In genomic region chr6:161134550-161135298, GRCh38 we compare ENCODE assay signal across 15 cellular contexts.
DNase-seq lines count a peak whose midpoint lies in the region; ATAC-seq and TF ChIP-seq lines count a peak whose summit lies in the region.
"Had no signal": no experiment of that assay in that cellular context is flagged by ENCODE, and none has a peak within 500 bp of the region (broad histone marks: within the 10 kb centered on the region; RNA-seq: fewer than 3 reads in every experiment).

No MANE protein-coding gene starts in this region.

- intact Hi-C loops in Right ventricle myocardium superior (cut with DNase I), result no loop called here
- intact Hi-C loops in left ventricle myocardium inferior (cut with micrococcal nuclease), result no loop called here
- intact Hi-C loops in naive thymus-derived CD4-positive, alpha-beta T cell (cut with micrococcal nuclease), result no loop called here

- H3K4me1 Mint-ChIP-seq in naive thymus-derived CD4-positive, alpha-beta T cell, result peaks cover 0 to 1% (median 0%) of the 10 kb centered on the region in 7 donors

- H3K4me3 Mint-ChIP-seq in naive thymus-derived CD4-positive, alpha-beta T cell, result no peak overlapping the region

- CTCF ChIA-PET in naive thymus-derived CD4-positive, alpha-beta T cell (lab: Charles Lee), result no interaction called here
- CTCF ChIA-PET in SK-N-SH (lab: Yijun Ruan, JAX), result interaction anchor here (1.1 kb wide), 1 partner anchor 236 kb away, joined by 4 read pairs; no protein-coding TSS in a partner anchor

- ATAC-seq in Right ventricle myocardium superior (ENCODE audit: poor library complexity), result peak; percentile 15
- no peak for ATAC-seq in naive thymus-derived CD4-positive, alpha-beta T cell

- POLR2A ChIA-PET in naive thymus-derived CD4-positive, alpha-beta T cell (lab: Charles Lee), result no interaction called here
- POLR2A ChIA-PET in SK-N-SH (lab: Yijun Ruan, JAX), result no interaction called here

- H3K9ac ChIP-seq in SK-N-SH, result no peak overlapping the region

- peaks cover 0 to under 1% (median 0%) of the 10 kb centered on the region in 11 donors for H3K9me3 Mint-ChIP-seq in naive thymus-derived CD4-positive, alpha-beta T cell

- no peak overlapping the region for H3K4me3 ChIP-seq in left ventricle myocardium inferior
- H3K4me3 ChIP-seq in fibroblast of mammary gland (ENCODE audit: control insufficient read depth, low read depth, low read length), result no peak overlapping the region
- H3K4me3 ChIP-seq in naive thymus-derived CD4-positive, alpha-beta T cell (ENCODE audit: low read length), result no peak overlapping the region
- H3K4me3 ChIP-seq in SK-N-SH (ENCODE audit: low read depth in 2 of 2, low read length in 1 of 2), result no peak overlapping the region
- H3K4me3 ChIP-seq: HAP-1, SJCRH30 had no signal

- H3K36me3 Mint-ChIP-seq in naive thymus-derived CD4-positive, alpha-beta T cell, result peaks cover 0 to 22% (median 5%) of the 10 kb centered on the region in 5 donors

- 93% methylated on average over 14 of the region's 17 CpGs for WGBS in SK-N-SH (ENCODE audit: low lambda C conversion rate)

- H3K79me2 ChIP-seq in SK-N-SH (ENCODE audit: insufficient read depth), result no peaks in the 10 kb centered on the region

- H4K20me1 ChIP-seq in SK-N-SH (ENCODE audit: insufficient read depth), result no peaks in the 10 kb centered on the region

- H3K4me2 ChIP-seq in SK-N-SH, result no peak overlapping the region

- no peak overlapping the region for H3K27ac ChIP-seq in left ventricle myocardium inferior (replicated peaks)
- H3K27ac ChIP-seq in angular gyrus (ENCODE audit: low read depth, low read length), result peak overlapping the region; percentile 58
- H3K27ac ChIP-seq in substantia nigra (ENCODE audit: low read depth, low read length, poor library complexity, severe bottlenecking), result peak overlapping the region; percentile 54
- H3K27ac ChIP-seq in naive thymus-derived CD4-positive, alpha-beta T cell (ENCODE audit: low read depth, low read length), result no peak overlapping the region
- H3K27ac ChIP-seq in SK-N-SH (ENCODE audit: low read depth in 2 of 2, low read length in 1 of 2), result no peak overlapping the region
- H3K27ac ChIP-seq: SJCRH30 had no signal

- H3K27me3 ChIP-seq in left ventricle myocardium inferior (ENCODE audit: low read depth), result no peaks in the 10 kb centered on the region
- no peaks in the 10 kb centered on the region for H3K27me3 ChIP-seq in naive thymus-derived CD4-positive, alpha-beta T cell (ENCODE audit: control insufficient read depth in 2 of 2, insufficient read depth in 2 of 2, low read length in 2 of 2)
- no peaks in the 10 kb centered on the region for H3K27me3 ChIP-seq in SK-N-SH (ENCODE audit: insufficient read depth)
- H3K27me3 ChIP-seq: SJCRH30 had no signal

- H3F3A ChIP-seq in SK-N-SH (replicated peaks; ENCODE audit: insufficient read depth), result no peaks in the 10 kb centered on the region

- H3K9me2 ChIP-seq in SK-N-SH, result no peaks in the 10 kb centered on the region

- TF ChIP-seq CTCF in left ventricle myocardium inferior (IDR thresholded peaks at IDR 0.05; ENCODE audit: borderline replicate concordance) (no peak), fibroblast of mammary gland (conservative IDR thresholded peaks at IDR 0.05; ENCODE audit: control insufficient read depth, insufficient read depth, low read depth, low read length) (no peak), SK-N-SH (IDR thresholded peaks at IDR 0.05) (no peak)

- H3K9me3 ChIP-seq in left ventricle myocardium inferior (replicated peaks), result no peaks in the 10 kb centered on the region
- no peaks in the 10 kb centered on the region for H3K9me3 ChIP-seq in naive thymus-derived CD4-positive, alpha-beta T cell (ENCODE audit: control insufficient read depth in 2 of 3, low read length in 3 of 3)
- no peaks in the 10 kb centered on the region for H3K9me3 ChIP-seq in SK-N-SH
- H3K9me3 ChIP-seq: HAP-1, SJCRH30 had no signal

- H3K4me1 ChIP-seq in left ventricle myocardium inferior (peaks cover 43% of the 10 kb centered on the region), SK-N-SH (ENCODE audit: control insufficient read depth in 1 of 2, insufficient read depth in 2 of 2, low read depth in 1 of 2, low read length in 1 of 2) (no peaks in the 10 kb centered on the region)
- no peaks in the 10 kb centered on the region for H3K4me1 ChIP-seq in naive thymus-derived CD4-positive, alpha-beta T cell (ENCODE audit: control insufficient read depth in 2 of 2, insufficient read depth in 2 of 2, low read length in 2 of 2)
- H3K4me1 ChIP-seq: HAP-1 had no signal

- DNase-seq in Right ventricle myocardium superior (no peak), left ventricle myocardium inferior (no peak), fibroblast of mammary gland (ENCODE audit: low read depth) (peak; percentile 32), substantia nigra (lab: John Stamatoyannopoulos, UW) (no peak), DMS 273 treated with DMSO at 0.1 percent for 48 hours (lab: John Stamatoyannopoulos, UW) (no peak), SK-N-SH (no peak)
- DNase-seq in naive thymus-derived CD4-positive, alpha-beta T cell, result no peak
- DNase-seq: Calu3, GDM1, Kasumi-1, NCI-H187 treated with DMSO at 0.1 percent for 48 hours, NCI-H2171, SJCRH30 had no signal

- peak overlapping the region in 3 of 9 donors; percentile 4 to 51 (median 47) for H3K27ac Mint-ChIP-seq in naive thymus-derived CD4-positive, alpha-beta T cell

- TF ChIP-seq RAD21 in SK-N-SH (IDR thresholded peaks at IDR 0.05; ENCODE audit: low read length), result no peak

- no peak overlapping the region for H2AFZ ChIP-seq in SK-N-SH (ENCODE audit: low read depth)

- no peaks in the 10 kb centered on the region for H3K27me3 Mint-ChIP-seq in naive thymus-derived CD4-positive, alpha-beta T cell

- no peak for TF ChIP-seq EP300 in SK-N-SH (IDR thresholded peaks at IDR 0.05; ENCODE audit: borderline replicate concordance in 1 of 2, low read depth in 1 of 2, low read length in 1 of 2)

- peaks cover 26% of the 10 kb centered on the region for H3K36me3 ChIP-seq in left ventricle myocardium inferior
- H3K36me3 ChIP-seq in naive thymus-derived CD4-positive, alpha-beta T cell (ENCODE audit: control insufficient read depth in 2 of 3, insufficient read depth in 3 of 3, low read length in 3 of 3), result no peaks in the 10 kb centered on the region
- H3K36me3 ChIP-seq in SK-N-SH (replicated peaks in 1 of 2; ENCODE audit: control insufficient read depth in 1 of 2, insufficient read depth in 2 of 2, low read length in 1 of 2), result peaks cover 8 to 19% of the 10 kb centered on the region in 2 experiments
- H3K36me3 ChIP-seq: HAP-1 had no signal

TF ChIP-seq in SK-N-SH, 30 proteins besides CTCF, POLR2A, EP300 and RAD21 (continues in another document):
- no peak for TF ChIP-seq ZBTB33 (IDR thresholded peaks at IDR 0.05; ENCODE audit: borderline replicate concordance, low read depth)
- no peak for TF ChIP-seq SIN3A (IDR thresholded peaks at IDR 0.05; ENCODE audit: borderline replicate concordance, low read depth, low read length)
- no peak for TF ChIP-seq USF1 (IDR thresholded peaks at IDR 0.05; ENCODE audit: borderline replicate concordance, low read depth)
- TF ChIP-seq GABPA (IDR thresholded peaks at IDR 0.05; ENCODE audit: low read depth), result no peak
- no peak for TF ChIP-seq TEAD4 (IDR thresholded peaks at IDR 0.05; ENCODE audit: borderline replicate concordance, insufficient read depth)
- TF ChIP-seq FOXJ3 (CRISPR knock-in tag; IDR thresholded peaks at IDR 0.05), result no peak
- no peak for TF ChIP-seq USF2 (IDR thresholded peaks at IDR 0.05; ENCODE audit: borderline replicate concordance, low read depth, low read length)
- no peak for TF ChIP-seq TCF12 (IDR thresholded peaks at IDR 0.05)
- no peak for TF ChIP-seq RXRA (IDR thresholded peaks at IDR 0.05; ENCODE audit: borderline replicate concordance, low read depth)
- TF ChIP-seq TAF1 (IDR thresholded peaks at IDR 0.05; ENCODE audit: borderline replicate concordance, low read depth, low read length), result no peak
- TF ChIP-seq IRF3 (IDR thresholded peaks at IDR 0.05; ENCODE audit: low read depth, low read length), result no peak
- TF ChIP-seq NRF1 (IDR thresholded peaks at IDR 0.05; ENCODE audit: low read depth, low read length), result no peak

Comparison
In these comparisons a context has a peak if more than half of its experiments do, and no peak if none do; other contexts are left out.
1. H3K27ac ChIP-seq: peak in angular gyrus (single experiment) and substantia nigra (single experiment); none in left ventricle myocardium inferior (single experiment), naive thymus-derived CD4-positive, alpha-beta T cell (single experiment) and SK-N-SH (0 of 2).